Comparison of ENCODE assay signal across 1 cellular context in genomic region chr1:162070825-162071224, GRCh38.
TF ChIP-seq lines count a peak whose summit lies in the region.

No MANE protein-coding gene starts in this region.

TF ChIP-seq in GM23338, 12 proteins besides CTCF, POLR2A, EP300 and RAD21 (continued from another document):
- TF ChIP-seq STAT1 (IDR thresholded peaks at IDR 0.05; ENCODE audit: unreplicated experiment) (no peak), ETS1 (IDR thresholded peaks at IDR 0.05) (no peak), CREB1 (CRISPR knock-in tag; IDR thresholded peaks at IDR 0.05; ENCODE audit: low read depth) (no peak), JUNB (IDR thresholded peaks at IDR 0.05; ENCODE audit: unreplicated experiment) (no peak), NANOG (IDR thresholded peaks at IDR 0.05; ENCODE audit: borderline replicate concordance) (no peak)
